ENCODE assay signal across 1 cellular context in genomic region chr20:35702824-35703695, GRCh38.
TF ChIP-seq lines count a peak whose summit lies in the region.

No MANE protein-coding gene starts in this region.

TF ChIP-seq in H1, 55 proteins besides CTCF, POLR2A, EP300 and RAD21:
- TF ChIP-seq RFX5 (IDR thresholded peaks at IDR 0.05; ENCODE audit: borderline replicate concordance, low read depth, low read length) (no peak), POLR2AphosphoS5 (IDR thresholded peaks at IDR 0.05; ENCODE audit: low read depth, low read length) (peak; percentile 56; the same call in 1 of the 2 replicates)
TF ChIP-seq in H1: peak in this region for 1.
